Comparison of ENCODE assay signal across 11 cellular contexts in genomic region chr13:95707442-95708389, GRCh38. TPM values are rescaled to one million over a fixed set of nuclear protein-coding genes. Genes with fewer than 3 reads are reported as not detected.
DNase-seq lines count a peak whose midpoint lies in the region; ATAC-seq and TF ChIP-seq lines count a peak whose summit lies in the region.
"Had no signal": no experiment of that assay in that cellular context is flagged by ENCODE, and none has a peak within 500 bp of the region (broad histone marks: within the 10 kb centered on the region; RNA-seq: fewer than 3 reads in every experiment).

No MANE protein-coding gene starts in this region.

- TF ChIP-seq CTCF in activated CD8-positive, alpha-beta T cell treated with anti-CD3 and anti-CD28 coated beads for 36 hours (IDR thresholded peaks at IDR 0.05) = no peak

- ATAC-seq in GM18511 (IDR thresholded peaks at IDR 0.05; ENCODE audit: unreplicated experiment) (peak; percentile 55), naive B cell (ENCODE audit: low read depth in 2 of 2) (peak; percentile 73 to 77), GM21360 (IDR thresholded peaks at IDR 0.05; ENCODE audit: unreplicated experiment) (no peak)
- peak; percentile 24 for ATAC-seq in activated CD8-positive, alpha-beta T cell treated with anti-CD3 and anti-CD28 coated beads for 36 hours

- H3K27me3 ChIP-seq in Karpas-422 (ENCODE audit: low read length) = no peaks in the 10 kb centered on the region

- CTCF ChIA-PET in activated CD8-positive, alpha-beta T cell treated with anti-CD3 and anti-CD28 coated beads for 36 hours (lab: Charles Lee) = no interaction called here

- H2AFZ ChIP-seq in Karpas-422 (ENCODE audit: low read length) = no peak overlapping the region

- H3K9ac ChIP-seq in Karpas-422 (ENCODE audit: low read length) = no peak overlapping the region

- in situ Hi-C loops in KBM-7 (cut with MboI; ENCODE audit: low pct_unique_long_range_greater_than_20kb, low sequenced_read_pairs) = no loop called here

- H3K4me1 Mint-ChIP-seq in activated CD8-positive, alpha-beta T cell treated with anti-CD3 and anti-CD28 coated beads for 36 hours (ENCODE audit: low read depth) = peaks cover 44% of the 10 kb centered on the region
- peaks cover 43 to 46% (median 46%) of the 10 kb centered on the region in 3 donors for H3K4me1 Mint-ChIP-seq in naive B cell
- H3K4me1 Mint-ChIP-seq: nephron progenitor cell had no signal

- no peaks in the 10 kb centered on the region for H3K9me2 ChIP-seq in Karpas-422 (replicated peaks; ENCODE audit: insufficient read depth, low read length)

- intact Hi-C loops in activated CD8-positive, alpha-beta T cell treated with anti-CD3 and anti-CD28 coated beads for 36 hours (cut with micrococcal nuclease) = no loop called here

- POLR2A ChIA-PET in activated CD8-positive, alpha-beta T cell treated with anti-CD3 and anti-CD28 coated beads for 36 hours (lab: Charles Lee) = no interaction called here

- H3K27me3 Mint-ChIP-seq in activated CD8-positive, alpha-beta T cell treated with anti-CD3 and anti-CD28 coated beads for 36 hours = no peaks in the 10 kb centered on the region
- no peaks in the 10 kb centered on the region for H3K27me3 Mint-ChIP-seq in naive B cell

- peak overlapping the region; percentile 71 for H3K27ac Mint-ChIP-seq in activated CD8-positive, alpha-beta T cell treated with anti-CD3 and anti-CD28 coated beads for 36 hours
- H3K27ac Mint-ChIP-seq in naive B cell = peak overlapping the region; percentile 4 to 91 (median 68)
- H3K27ac Mint-ChIP-seq: nephron progenitor cell had no signal

- peaks cover 23% of the 10 kb centered on the region; the same call in 1 of the 2 replicates for H3K36me3 ChIP-seq in Karpas-422 (ENCODE audit: insufficient read depth, low read length)

- H3K36me3 Mint-ChIP-seq in activated CD8-positive, alpha-beta T cell treated with anti-CD3 and anti-CD28 coated beads for 36 hours (ENCODE audit: low read depth) = peaks cover 32% of the 10 kb centered on the region
- peaks cover 2% of the 10 kb centered on the region in 2 donors for H3K36me3 Mint-ChIP-seq in naive B cell

- DNase-seq in KBM-7 (peak; percentile 58), naive B cell (peak; percentile 15), inferior parietal cortex (ENCODE audit: extremely low spot score) (no peak), Karpas-422 (no peak), 8988T (no peak)
- DNase-seq in activated CD8-positive, alpha-beta T cell treated with anti-CD3 and anti-CD28 coated beads for 36 hours = no peak
- DNase-seq: NCI-H187 treated with DMSO at 0.1 percent for 48 hours, nephron progenitor cell had no signal

- peaks cover 67% of the 10 kb centered on the region for H3K79me2 ChIP-seq in Karpas-422 (ENCODE audit: low read length)

- no peaks in the 10 kb centered on the region for H3K9me3 ChIP-seq in Karpas-422 (ENCODE audit: low read length)

- H3K4me3 Mint-ChIP-seq in activated CD8-positive, alpha-beta T cell treated with anti-CD3 and anti-CD28 coated beads for 36 hours = no peak overlapping the region
- peak overlapping the region in 6 of 8 donors; percentile 17 to 69 (median 43) for H3K4me3 Mint-ChIP-seq in naive B cell
- H3K4me3 Mint-ChIP-seq: nephron progenitor cell had no signal

- no peaks in the 10 kb centered on the region for H4K20me1 ChIP-seq in Karpas-422 (ENCODE audit: insufficient read depth, low read depth, low read length)

- no peak overlapping the region for H3K27ac ChIP-seq in Karpas-422 (ENCODE audit: low read length)
- H3K27ac ChIP-seq: epithelial cell of prostate had no signal

- no peaks in the 10 kb centered on the region for H3K9me3 Mint-ChIP-seq in activated CD8-positive, alpha-beta T cell treated with anti-CD3 and anti-CD28 coated beads for 36 hours
- no peaks in the 10 kb centered on the region for H3K9me3 Mint-ChIP-seq in naive B cell

- no peak overlapping the region for H3K4me3 ChIP-seq in Karpas-422 (ENCODE audit: low read length)

- peaks cover 20% of the 10 kb centered on the region for H3K4me1 ChIP-seq in Karpas-422 (ENCODE audit: low read length)

- H3K4me2 ChIP-seq in Karpas-422 (ENCODE audit: low read depth, low read length, poor library complexity, severe bottlenecking) = no peak overlapping the region

RNA-seq across cellular contexts. Expression of gene DNAJC3, which starts 30.8 kb away (rescaled TPM):
- 10 to 100 TPM; 15.9 to 16.8 TPM for total RNA-seq in activated CD8-positive, alpha-beta T cell treated with anti-CD3 and anti-CD28 coated beads for 36 hours
- 10 to 100 TPM in 5 of 6 donors, 1 to 10 TPM in 1; 8.3 to 16.4 (median 13.3) TPM for polyA plus RNA-seq in naive B cell (ENCODE audit: low read depth in 6 of 6)
- total RNA-seq in Karpas-422 (2014; rRNA removed; shearing (Covaris generic); ENCODE audit: low replicate concordance) = 12.0 and 19.7 TPM in 2 replicates

Comparison
In these comparisons a context has a peak if more than half of its experiments do, and no peak if none do; other contexts are left out.
1. DNase-seq: peak in KBM-7 (single experiment) and naive B cell (single experiment); none in activated CD8-positive, alpha-beta T cell treated with anti-CD3 and anti-CD28 coated beads for 36 hours (single experiment), inferior parietal cortex (single experiment), Karpas-422 (single experiment) and 8988T (single experiment).